ENCODE assay signal across 8 cellular contexts in the genomic region with DNA sequence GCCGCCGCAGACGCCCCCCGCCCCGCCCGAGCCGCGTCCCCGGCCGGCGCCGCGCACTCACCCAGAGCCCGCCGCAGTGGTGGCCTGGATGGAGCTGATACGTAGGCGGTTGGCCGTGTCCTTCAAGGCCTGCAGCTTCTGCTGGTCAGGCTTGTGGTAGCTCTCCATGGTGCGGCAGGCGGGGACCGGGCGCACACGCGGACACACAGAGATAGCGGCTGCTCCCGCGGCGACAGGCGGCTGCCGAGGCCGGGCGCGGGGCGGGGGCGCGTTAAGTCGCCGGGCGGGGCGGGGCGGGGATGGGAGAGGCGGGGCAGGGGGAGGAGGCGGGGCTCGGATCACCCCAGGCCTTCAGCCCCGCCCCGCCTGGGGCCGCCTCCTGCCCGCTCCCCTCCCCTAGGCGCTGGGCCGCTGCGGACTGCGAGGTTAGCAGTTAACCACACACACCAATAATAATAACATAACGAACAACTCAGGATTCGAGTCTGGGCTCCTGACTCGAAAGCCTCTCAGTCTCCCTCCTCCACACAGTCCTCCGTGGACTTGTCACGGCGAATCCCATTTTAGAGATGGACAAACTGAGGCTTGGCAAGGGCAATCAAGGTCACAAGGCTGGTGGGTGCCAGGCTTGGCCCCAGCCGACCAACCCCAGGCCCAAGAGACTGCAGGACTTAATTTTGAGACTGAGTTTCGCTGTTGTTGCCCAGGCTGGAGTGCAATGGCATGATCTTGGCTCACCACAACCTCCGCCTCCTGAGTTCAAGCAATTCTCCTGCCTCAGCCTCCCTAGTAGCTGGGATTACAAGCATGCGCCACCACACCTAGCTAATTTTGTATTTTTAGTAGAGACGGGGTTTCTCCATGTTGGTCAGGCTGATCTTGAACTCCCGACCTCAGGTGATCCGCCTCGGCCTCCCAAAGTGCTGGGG. TPM values are rescaled to one million over a fixed set of nuclear protein-coding genes. Genes with fewer than 3 reads are reported as not detected.
A peak's percentile ranks its signal among the peaks of the same experiment; 100 is the strongest.
DNase-seq lines count a peak whose midpoint lies in the region; ATAC-seq and TF ChIP-seq lines count a peak whose summit lies in the region.

A gene with protein sequence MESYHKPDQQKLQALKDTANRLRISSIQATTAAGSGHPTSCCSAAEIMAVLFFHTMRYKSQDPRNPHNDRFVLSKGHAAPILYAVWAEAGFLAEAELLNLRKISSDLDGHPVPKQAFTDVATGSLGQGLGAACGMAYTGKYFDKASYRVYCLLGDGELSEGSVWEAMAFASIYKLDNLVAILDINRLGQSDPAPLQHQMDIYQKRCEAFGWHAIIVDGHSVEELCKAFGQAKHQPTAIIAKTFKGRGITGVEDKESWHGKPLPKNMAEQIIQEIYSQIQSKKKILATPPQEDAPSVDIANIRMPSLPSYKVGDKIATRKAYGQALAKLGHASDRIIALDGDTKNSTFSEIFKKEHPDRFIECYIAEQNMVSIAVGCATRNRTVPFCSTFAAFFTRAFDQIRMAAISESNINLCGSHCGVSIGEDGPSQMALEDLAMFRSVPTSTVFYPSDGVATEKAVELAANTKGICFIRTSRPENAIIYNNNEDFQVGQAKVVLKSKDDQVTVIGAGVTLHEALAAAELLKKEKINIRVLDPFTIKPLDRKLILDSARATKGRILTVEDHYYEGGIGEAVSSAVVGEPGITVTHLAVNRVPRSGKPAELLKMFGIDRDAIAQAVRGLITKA (minus strand): TSS at position 248 of the 929 bp plus-strand sequence. CDS start 80 bp downstream, at position 168.

- H3K27me3 ChIP-seq in ACC112 (ENCODE audit: insufficient read depth, low read length) (no peaks in the 10 kb centered on the region), colonic mucosa (no peaks in the 10 kb centered on the region)

- H3K27ac ChIP-seq in ACC112 (ENCODE audit: low read depth, low read length), result peak within 1 kb of the TSS; percentile 30; the same call in 1 of the 2 replicates
- peak within 1 kb of the TSS; percentile 94 for H3K27ac ChIP-seq in colonic mucosa

- H3K4me1 ChIP-seq in ACC112 (ENCODE audit: control insufficient read depth, insufficient read depth, low read length, unreplicated experiment) (peaks cover 27% of the 10 kb centered on the region), colonic mucosa (peaks cover 14% of the 10 kb centered on the region)

- H3K9me3 ChIP-seq in colonic mucosa, result no peaks in the 10 kb centered on the region

- H2AFZ ChIP-seq in ACC112 (ENCODE audit: low read length, unreplicated experiment), result peak within 1 kb of the TSS; percentile 69

- H3K9ac ChIP-seq in colonic mucosa (ENCODE audit: low read depth in 2 of 2, low read length in 2 of 2), result peak within 1 kb of the TSS; percentile 86 to 97

- peak within 1 kb of the TSS; percentile 97 for H3K4me3 ChIP-seq in ACC112 (ENCODE audit: low read depth, low read length)
- peak within 1 kb of the TSS; percentile 94 for H3K4me3 ChIP-seq in colonic mucosa

- peaks cover 48% of the 10 kb centered on the region for H3K79me2 ChIP-seq in ACC112 (ENCODE audit: control insufficient read depth, insufficient read depth, low read length, unreplicated experiment)

- H3K36me3 ChIP-seq in ACC112 (ENCODE audit: insufficient read depth, low read length) (no peaks in the 10 kb centered on the region), colonic mucosa (no peaks in the 10 kb centered on the region)

- TF ChIP-seq POLR2A in GM18526 (IDR thresholded peaks at IDR 0.05; ENCODE audit: extremely low read depth, insufficient read length), result peak; percentile 90

- intact Hi-C loops in colonic mucosa (cut with DNase I), result no loop called here

- TF ChIP-seq CTCF in colonic mucosa (IDR thresholded peaks at IDR 0.05), result no peak

- ATAC-seq in HG03066 (IDR thresholded peaks at IDR 0.05; ENCODE audit: low read depth, unreplicated experiment), result peak; percentile 49

- peak; percentile 38 for DNase-seq in NCI-H345 treated with DMSO at 0.1 percent for 48 hours (lab: John Stamatoyannopoulos, UW; ENCODE audit: unreplicated experiment)
- peak; percentile 88 for DNase-seq in activated CD4-positive, alpha-beta T cell treated with anti-CD3 and anti-CD28 coated beads for 48 hours
- peak; percentile 89 for DNase-seq in colonic mucosa
- peak; percentile 95 for DNase-seq in left kidney (ENCODE audit: low read depth, low spot score)
- DNase-seq in stimulated activated CD4-positive, alpha-beta T cell treated with anti-CD3 and anti-CD28 coated beads, Interleukin-1b, Interleukin-23, amount 100 ng/mL, for 48 hours, result peak; percentile 82

RNA-seq across cellular contexts. Expression of the gene that starts here (rescaled TPM):
- total RNA-seq in colonic mucosa, result 100 to 1,000 TPM; 315 to 393 TPM

Comparison
In these comparisons a context has a peak if more than half of its experiments do, and no peak if none do; other contexts are left out.
1. Peak in every context shown above with its lines: DNase-seq, ATAC-seq, H3K4me3 ChIP-seq and H3K27ac ChIP-seq.
2. DNase-seq: peak in every context shown above with its lines; median percentile 95 in left kidney; 89 in colonic mucosa; 88 in activated CD4-positive, alpha-beta T cell treated with anti-CD3 and anti-CD28 coated beads for 48 hours; 82 in stimulated activated CD4-positive, alpha-beta T cell treated with anti-CD3 and anti-CD28 coated beads, Interleukin-1b, Interleukin-23, amount 100 ng/mL, for 48 hours; 38 in NCI-H345 treated with DMSO at 0.1 percent for 48 hours.